27 cellular contexts compared by ENCODE assay signal in genomic region chr2:158560259-158560658, GRCh38.
"Had no signal": no experiment of that assay in that cellular context is flagged by ENCODE, and none has a peak within 500 bp of the region (broad histone marks: within the 10 kb centered on the region; RNA-seq: fewer than 3 reads in every experiment).

No MANE protein-coding gene starts in this region.

- ATAC-seq: effector memory CD8-positive, alpha-beta T cell; heart right ventricle; psoas muscle; right cardiac atrium; stimulated activated naive B cell treated with anti-CD40 and anti-IgM and Interleukin-4, amounts not matched to agents 10 μg/mL and 1 μg/mL and 100 μg/mL, for 72 hours had no signal

- DNase-seq: cortex of kidney; effector memory CD8-positive, alpha-beta T cell; erythroblast; esophagus squamous epithelium; foreskin melanocyte; glutamatergic neuron; heart right ventricle; hippocampal formation; islet precursor cell; naive B cell; nucleus accumbens; posterior cingulate gyrus; psoas muscle; right cardiac atrium; spleen; stimulated activated CD4-positive, alpha-beta T cell treated with anti-CD3 and anti-CD28 coated beads, Interleukin-4, amount 100 ng/mL, for 4 hours; stimulated activated naive B cell treated with anti-CD40 and anti-IgM and Interleukin-4, amounts not matched to agents 10 μg/mL and 1 μg/mL and 100 μg/mL, for 72 hours; upper lobe of left lung had no signal

- H3K4me1 ChIP-seq: esophagus squamous epithelium, heart right ventricle, psoas muscle, spleen, tibial nerve, upper lobe of left lung had no signal

- H3K27me3 ChIP-seq: esophagus squamous epithelium, heart right ventricle, spleen, tibial nerve, upper lobe of left lung had no signal

- FAIRE-seq: endometrium, urothelium cell line had no signal

- H3K4me3 Mint-ChIP-seq: effector memory CD8-positive, alpha-beta T cell; memory B cell; naive B cell; nephron; stimulated activated naive B cell treated with anti-CD40 and anti-IgM and Interleukin-4, amounts not matched to agents 10 μg/mL and 1 μg/mL and 100 μg/mL, for 72 hours; stimulated activated naive CD8-positive, alpha-beta T cell treated with anti-CD3 and anti-CD28 coated beads, Interleukin-15, Interleukin-2, amounts not matched to agents 100 ng/mL and 50 ng/mL, for 24 hours had no signal

- H3K27ac ChIP-seq: esophagus squamous epithelium, heart right ventricle, psoas muscle, skin epidermis, spleen, thoracic aorta, tibial nerve, upper lobe of left lung had no signal

- H3K9me3 Mint-ChIP-seq: effector memory CD8-positive, alpha-beta T cell; memory B cell; naive B cell; nephron; stimulated activated naive B cell treated with anti-CD40 and anti-IgM and Interleukin-4, amounts not matched to agents 10 μg/mL and 1 μg/mL and 100 μg/mL, for 72 hours; stimulated activated naive CD8-positive, alpha-beta T cell treated with anti-CD3 and anti-CD28 coated beads, Interleukin-15, Interleukin-2, amounts not matched to agents 100 ng/mL and 50 ng/mL, for 24 hours had no signal

- H3K27me3 Mint-ChIP-seq: effector memory CD8-positive, alpha-beta T cell; memory B cell; naive B cell; stimulated activated naive B cell treated with anti-CD40 and anti-IgM and Interleukin-4, amounts not matched to agents 10 μg/mL and 1 μg/mL and 100 μg/mL, for 72 hours; stimulated activated naive CD8-positive, alpha-beta T cell treated with anti-CD3 and anti-CD28 coated beads, Interleukin-15, Interleukin-2, amounts not matched to agents 100 ng/mL and 50 ng/mL, for 24 hours had no signal

- H3K36me3 ChIP-seq: esophagus squamous epithelium, heart right ventricle, spleen, thoracic aorta, tibial nerve, upper lobe of left lung had no signal

- H3K36me3 Mint-ChIP-seq: memory B cell; naive B cell; stimulated activated naive B cell treated with anti-CD40 and anti-IgM and Interleukin-4, amounts not matched to agents 10 μg/mL and 1 μg/mL and 100 μg/mL, for 72 hours had no signal

- H3K27ac Mint-ChIP-seq: effector memory CD8-positive, alpha-beta T cell; memory B cell; nephron; stimulated activated naive B cell treated with anti-CD40 and anti-IgM and Interleukin-4, amounts not matched to agents 10 μg/mL and 1 μg/mL and 100 μg/mL, for 72 hours; stimulated activated naive CD8-positive, alpha-beta T cell treated with anti-CD3 and anti-CD28 coated beads, Interleukin-15, Interleukin-2, amounts not matched to agents 100 ng/mL and 50 ng/mL, for 24 hours had no signal

- H3K4me1 Mint-ChIP-seq: memory B cell; naive B cell; nephron; stimulated activated naive B cell treated with anti-CD40 and anti-IgM and Interleukin-4, amounts not matched to agents 10 μg/mL and 1 μg/mL and 100 μg/mL, for 72 hours had no signal

- H3K9me3 ChIP-seq: esophagus squamous epithelium, heart right ventricle, psoas muscle, spleen, thoracic aorta, tibial nerve, upper lobe of left lung had no signal

- H3K4me3 ChIP-seq: esophagus squamous epithelium, heart right ventricle, lung, psoas muscle, skin epidermis, spleen, thoracic aorta, tibial nerve, upper lobe of left lung had no signal
